8 cellular contexts compared by ENCODE assay signal in the genomic region with DNA sequence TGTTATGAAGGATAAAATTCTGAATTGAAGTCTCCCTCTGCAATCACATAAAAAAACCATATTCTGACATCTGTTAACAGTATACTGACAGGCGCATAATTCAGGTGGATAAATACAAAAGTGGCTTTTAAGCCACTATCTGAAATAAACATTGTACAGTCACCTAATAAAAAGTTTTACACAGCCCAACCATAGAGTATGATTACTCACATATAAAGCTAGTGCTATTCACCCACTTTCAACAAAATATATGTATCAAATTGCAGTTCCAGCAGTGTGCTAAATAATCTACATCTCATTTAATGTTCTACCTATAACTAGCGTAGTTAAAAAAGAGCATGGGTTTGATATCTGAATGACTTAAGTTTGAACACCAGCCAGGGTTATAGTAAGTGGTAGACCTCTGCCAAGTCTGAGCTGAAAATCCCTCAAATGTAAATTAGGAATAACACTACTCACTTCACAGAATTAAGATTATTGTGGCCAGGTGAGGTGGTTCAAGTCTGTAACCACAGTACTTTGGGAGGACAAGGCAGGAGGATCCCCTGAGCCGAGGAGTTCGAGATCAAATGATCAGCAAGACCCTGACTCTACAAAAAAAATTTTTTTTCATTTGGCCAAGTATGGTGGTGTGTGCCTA. TPM values are rescaled to one million over a fixed set of nuclear protein-coding genes. Genes with fewer than 3 reads are reported as not detected.
DNase-seq lines count a peak whose midpoint lies in the region; ATAC-seq and TF ChIP-seq lines count a peak whose summit lies in the region.
"Had no signal": no experiment of that assay in that cellular context is flagged by ENCODE, and none has a peak within 500 bp of the region (broad histone marks: within the 10 kb centered on the region; RNA-seq: fewer than 3 reads in every experiment).

No MANE protein-coding gene starts in this region.

- no peaks in the 10 kb centered on the region for H3K9me2 ChIP-seq in GM23248 (ENCODE audit: insufficient read depth)

- peaks cover 14% of the 10 kb centered on the region; the same call in 1 of the 2 replicates for H3F3A ChIP-seq in GM23248 (ENCODE audit: insufficient read depth)

- peak overlapping the region; percentile 84 for H3K27ac Mint-ChIP-seq in T-helper 17 cell

- WGBS in GM23248 (ENCODE audit: low coverage in 1 of 2, low lambda C conversion rate in 2 of 2, missing lambda C conversion rate in 2 of 2), 2 experiments, result 95 to 97% methylated on average over 4 of the region's 4 CpGs

- peak overlapping the region; percentile 64 for H3K4me3 Mint-ChIP-seq in T-helper 17 cell

- peaks cover 12% of the 10 kb centered on the region for H3K36me3 Mint-ChIP-seq in T-helper 17 cell (ENCODE audit: low read depth)

- DNase-seq in GM23248 (peak; percentile 26), T-helper 17 cell (no peak), fibroblast of the aortic adventitia (ENCODE audit: low read depth) (no peak), DMS153 treated with DMSO at 0.1 percent for 48 hours (lab: John Stamatoyannopoulos, UW; ENCODE audit: unreplicated experiment) (no peak), NCI-H1048 (lab: John Stamatoyannopoulos, UW) (no peak)
- no peak for DNase-seq in stimulated activated CD4-positive, alpha-beta T cell treated with anti-CD3 and anti-CD28 coated beads, Interleukin-4, amount 100 ng/mL, for 4 hours
- DNase-seq: activated naive CD4-positive, alpha-beta T cell treated with anti-CD3 and anti-CD28 coated beads, Interleukin-2, amount 50 U/mL, for 16 hours had no signal

- H3K4me1 ChIP-seq in GM23248 (ENCODE audit: insufficient read depth) (peaks cover 31% of the 10 kb centered on the region), skeletal muscle satellite cell (ENCODE audit: control insufficient read depth, insufficient read depth, low read length) (peaks cover 34% of the 10 kb centered on the region)

- ATAC-seq in T-helper 17 cell, result no peak

- H3K9ac ChIP-seq in GM23248 (peak overlapping the region; percentile 83; the same call in 1 of the 2 replicates), skeletal muscle satellite cell (ENCODE audit: low read depth, low read length) (no peak overlapping the region)

- H4K20me1 ChIP-seq in GM23248 (ENCODE audit: insufficient read depth), result peaks cover 45% of the 10 kb centered on the region

- H3K9me3 ChIP-seq in GM23248 (ENCODE audit: low read depth), result no peaks in the 10 kb centered on the region
- no peaks in the 10 kb centered on the region for H3K9me3 ChIP-seq in T-helper 17 cell (ENCODE audit: control insufficient read depth, low read length, poor library complexity, severe bottlenecking)
- H3K9me3 ChIP-seq in skeletal muscle satellite cell (replicated peaks; ENCODE audit: low read length), result no peaks in the 10 kb centered on the region

- H3K4me2 ChIP-seq in GM23248 (ENCODE audit: unreplicated experiment) (peak overlapping the region; percentile 92), skeletal muscle satellite cell (ENCODE audit: low read length) (peak overlapping the region; percentile 97)

- H3K27me3 ChIP-seq in GM23248 (replicated peaks; ENCODE audit: insufficient read depth), result no peaks in the 10 kb centered on the region
- H3K27me3 ChIP-seq in skeletal muscle satellite cell (ENCODE audit: control insufficient read depth, insufficient read depth, low read length), result no peaks in the 10 kb centered on the region

- H3K4me1 Mint-ChIP-seq in T-helper 17 cell, result peaks cover 57% of the 10 kb centered on the region

- H3K79me2 ChIP-seq in GM23248 (ENCODE audit: insufficient read depth), result peaks cover 81% of the 10 kb centered on the region

- no peak for TF ChIP-seq CTCF in fibroblast of the aortic adventitia (IDR thresholded peaks at IDR 0.05; ENCODE audit: insufficient read depth, low read length)

- H3K27me3 Mint-ChIP-seq in T-helper 17 cell, result no peaks in the 10 kb centered on the region

- in situ Hi-C loops in GM23248 (cut with MboI), result no loop called here

- H3K36me3 ChIP-seq in GM23248 (ENCODE audit: low read depth), result 0 out of 2 replicates have a peak, but pooled peaks cover 2% of the 10 kb centered on the region
- H3K36me3 ChIP-seq in skeletal muscle satellite cell (ENCODE audit: insufficient read depth, low read length), result peaks cover 4% of the 10 kb centered on the region

- H3K4me3 ChIP-seq in GM23248, result peak overlapping the region; percentile 87
- peak overlapping the region; percentile 82 for H3K4me3 ChIP-seq in fibroblast of the aortic adventitia (ENCODE audit: low read depth, low read length)
- peak overlapping the region; percentile 99 for H3K4me3 ChIP-seq in skeletal muscle satellite cell (ENCODE audit: low read length)

- H3K27ac ChIP-seq in GM23248, result no peak overlapping the region

- H2AFZ ChIP-seq in GM23248, result no peak overlapping the region

RNA-seq across cellular contexts. Expression of gene EGLN1, which starts 3.9 kb away (rescaled TPM):
- total RNA-seq in GM23248 (2014; rRNA removed; shearing (Covaris generic)), result 45.4 and 51.8 TPM in 2 replicates
- 17.6 and 17.7 TPM in 2 replicates for polyA plus RNA-seq in GM23248 (2016; fragmentation: Nextera tagmentation; extraction: Ambion mirVana)
- total RNA-seq in T-helper 17 cell (10 to 100 TPM; 13.5 to 17.2 TPM), fibroblast of the aortic adventitia (ENCODE audit: low replicate concordance) (31.2 and 44.1 TPM in 2 replicates)
- total RNA-seq in skeletal muscle satellite cell (2012; rRNA removed), result 50.7 and 62.3 TPM in 2 replicates
